In the genomic region with DNA sequence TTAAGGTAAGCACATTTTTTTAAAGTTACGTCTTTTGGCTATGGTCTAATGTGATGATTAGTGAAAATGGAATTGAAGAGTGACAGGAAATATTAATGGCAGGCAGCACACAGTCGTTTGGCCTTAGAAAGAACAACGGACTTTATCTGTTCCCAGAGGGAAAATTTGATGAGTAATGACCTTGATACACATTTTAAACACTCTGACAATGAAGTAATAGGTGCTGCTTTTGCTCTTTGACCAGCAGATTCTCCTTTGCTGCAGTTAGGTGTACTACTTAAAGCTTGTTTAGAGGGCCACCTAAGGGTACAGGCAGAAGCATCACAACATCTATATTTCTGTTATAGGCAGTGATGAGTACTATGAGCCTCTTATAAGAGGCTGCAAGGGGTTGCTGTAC, we compare ENCODE assay signal across 13 cellular contexts. TPM values are rescaled to one million over a fixed set of nuclear protein-coding genes. Genes with fewer than 3 reads are reported as not detected.
A peak's percentile ranks its signal among the peaks of the same experiment; 100 is the strongest.
DNase-seq lines count a peak whose midpoint lies in the region; ATAC-seq and TF ChIP-seq lines count a peak whose summit lies in the region.
"Had no signal": no experiment of that assay in that cellular context is flagged by ENCODE, and none has a peak within 500 bp of the region (broad histone marks: within the 10 kb centered on the region; RNA-seq: fewer than 3 reads in every experiment).

No MANE protein-coding gene starts in this region.

- CTCF ChIA-PET in GM10248 (lab: Yijun Ruan, JAX): interaction anchor here (1.1 to 2.2 kb wide), 2 partner anchors 10 to 156 kb away, joined by 3 to 5 read pairs; no protein-coding TSS in a partner anchor

- no peak for TF ChIP-seq POLR2A in sigmoid colon (IDR thresholded peaks at IDR 0.05)

- peaks cover 0 to 40% (median 27%) of the 10 kb centered on the region in 4 donors for H3K4me1 ChIP-seq in sigmoid colon
- H3K4me1 ChIP-seq in mucosa of descending colon (ENCODE audit: low read depth): no peaks in the 10 kb centered on the region

- H3K36me3 ChIP-seq in sigmoid colon: no peaks in the 10 kb centered on the region
- H3K36me3 ChIP-seq in mucosa of descending colon (ENCODE audit: low read depth): no peaks in the 10 kb centered on the region

- POLR2A ChIA-PET in GM10248 (lab: Yijun Ruan, JAX): no interaction called here

- H3K9me3 ChIP-seq in sigmoid colon (no peaks in the 10 kb centered on the region), mucosa of descending colon (no peaks in the 10 kb centered on the region)

- no peak for TF ChIP-seq EP300 in sigmoid colon (IDR thresholded peaks at IDR 0.05)

- TF ChIP-seq CTCF in GM10248 (IDR thresholded peaks at IDR 0.05; ENCODE audit: control extremely low read depth, extremely low read depth, low read depth, missing control alignments) (peak; percentile 13), fibroblast of villous mesenchyme (IDR thresholded peaks at IDR 0.05; ENCODE audit: insufficient read depth, low read depth, low read length) (no peak), sigmoid colon (IDR thresholded peaks at IDR 0.05) (no peak), mucosa of descending colon (IDR thresholded peaks at IDR 0.05) (no peak)

- peak overlapping the region; percentile 10 to 76 (median 70) for H3K27ac ChIP-seq in sigmoid colon

- DNase-seq in GM10248 (ENCODE audit: extremely low spot score) (no peak), RPMI7951 (ENCODE audit: low read depth) (peak; percentile 40), fibroblast of villous mesenchyme (ENCODE audit: low read depth) (peak; percentile 14), sigmoid colon (no peak), NCI-H1048 (lab: John Stamatoyannopoulos, UW) (no peak), mucosa of descending colon (no peak), NCI-H1694 (lab: John Stamatoyannopoulos, UW) (no peak), inferior parietal cortex (ENCODE audit: extremely low spot score) (no peak)
- DNase-seq: activated CD4-positive, alpha-beta T cell treated with anti-CD3 and anti-CD28 coated beads, Interleukin-2, amount 10 ng/mL, durations not matched to agents 7 days and 5 days; Calu3; NCI-H774 had no signal

- H3K4me3 ChIP-seq in fibroblast of villous mesenchyme (ENCODE audit: low read depth, low read length) (no peak overlapping the region), sigmoid colon (no peak overlapping the region), mucosa of descending colon (no peak overlapping the region)

- 45 to 60% methylated on average over 3 of the region's 3 CpGs for WGBS in sigmoid colon, 2 donors

- intact Hi-C loops in sigmoid colon (cut with DNase I): no loop called here
- intact Hi-C loops in mucosa of descending colon (cut with DNase I, micrococcal nuclease): no loop called here

- no peak for ATAC-seq in mucosa of descending colon

- no peaks in the 10 kb centered on the region for H3K27me3 ChIP-seq in sigmoid colon

RNA-seq across cellular contexts. Expression of a gene that starts 27.1 kb away (rescaled TPM):
- total RNA-seq in RPMI7951 (2014; rRNA removed; shearing (Covaris generic)): not detected in 2 replicates
- total RNA-seq in fibroblast of villous mesenchyme (not detected in 2 replicates), sigmoid colon (not detected), mucosa of descending colon (not detected)
- polyA plus RNA-seq in sigmoid colon: not detected
- total RNA-seq: activated CD4-positive, alpha-beta T cell treated with anti-CD3 and anti-CD28 coated beads, Interleukin-2, amount 10 ng/mL, durations not matched to agents 7 days and 5 days; Calu3; dermis microvascular lymphatic vessel endothelial cell; posterior vena cava had no signal

RNA-seq across cellular contexts. Expression of a gene that starts 28.3 kb away (rescaled TPM):
- total RNA-seq in RPMI7951 (2014; rRNA removed; shearing (Covaris generic)): not detected in 2 replicates
- total RNA-seq in fibroblast of villous mesenchyme (not detected in 2 replicates), sigmoid colon (not detected), mucosa of descending colon (not detected)
- polyA plus RNA-seq in sigmoid colon: not detected
- total RNA-seq: activated CD4-positive, alpha-beta T cell treated with anti-CD3 and anti-CD28 coated beads, Interleukin-2, amount 10 ng/mL, durations not matched to agents 7 days and 5 days; Calu3; dermis microvascular lymphatic vessel endothelial cell; posterior vena cava had no signal

Comparison
In these comparisons a context has a peak if more than half of its experiments do, and no peak if none do; other contexts are left out.
1. DNase-seq: peak in RPMI7951 (single experiment) and fibroblast of villous mesenchyme (single experiment); none in GM10248 (single experiment), sigmoid colon (single experiment), NCI-H1048 (single experiment), mucosa of descending colon (0 of 3), NCI-H1694 (single experiment) and inferior parietal cortex (single experiment).